19 cellular contexts compared by ENCODE assay signal in the genomic region with DNA sequence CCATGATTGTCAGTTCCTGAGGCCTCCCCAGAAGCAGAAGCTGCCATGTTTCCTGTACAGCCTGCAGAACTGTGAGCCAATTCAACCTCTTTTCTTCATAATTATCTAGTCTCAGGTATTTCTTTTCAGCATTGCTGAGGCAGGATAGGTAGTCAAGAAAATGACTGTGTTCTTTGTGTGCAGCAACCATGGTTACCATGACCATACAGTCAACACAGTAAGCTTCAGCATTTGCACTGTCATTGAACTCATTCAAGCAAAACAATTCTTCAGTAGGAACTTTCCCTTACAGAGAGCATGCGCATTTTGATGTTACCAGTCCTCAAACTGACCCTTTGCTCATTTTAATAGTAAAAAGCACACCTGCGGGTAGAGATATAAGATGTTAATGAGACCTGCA.
DNase-seq lines count a peak whose midpoint lies in the region; ATAC-seq, FAIRE-seq and TF ChIP-seq lines count a peak whose summit lies in the region.
"Had no signal": no experiment of that assay in that cellular context is flagged by ENCODE, and none has a peak within 500 bp of the region (broad histone marks: within the 10 kb centered on the region; RNA-seq: fewer than 3 reads in every experiment).

No MANE protein-coding gene starts in this region.

- no peak overlapping the region for H3K4me2 ChIP-seq in K562 (ENCODE audit: insufficient read depth, low read length)
- H3K4me2 ChIP-seq: BLaER1 treated with 17β-estradiol and CSF1 and Interleukin-3, amounts not matched to agents 10 nM and 100 nM; SK-N-SH had no signal

- FAIRE-seq in K562 (lab: Jason Lieb, UNC), result no peak
- FAIRE-seq: D721Med had no signal

- H3K9me3 ChIP-seq in K562 (replicated peaks; ENCODE audit: control insufficient read depth, insufficient read depth, low read depth, low read length) (no peaks in the 10 kb centered on the region), lower lobe of right lung (no peaks in the 10 kb centered on the region), gastrocnemius medialis (no peaks in the 10 kb centered on the region)
- H3K9me3 ChIP-seq: SK-N-SH had no signal

- H3K27me3 ChIP-seq in K562 (ENCODE audit: control insufficient read depth in 2 of 2, insufficient read depth in 2 of 2, low read length in 2 of 2) (no peaks in the 10 kb centered on the region), lower lobe of right lung (ENCODE audit: low read depth) (no peaks in the 10 kb centered on the region), gastrocnemius medialis (no peaks in the 10 kb centered on the region)
- H3K27me3 ChIP-seq: BLaER1 treated with 17β-estradiol and CSF1 and Interleukin-3, amounts not matched to agents 10 nM and 100 nM had no signal

- no peaks in the 10 kb centered on the region for H3K9me1 ChIP-seq in K562 (ENCODE audit: control insufficient read depth, insufficient read depth, low read length)

- TF ChIP-seq RAD21 in K562 (CRISPR knock-in tag; conservative IDR thresholded peaks at IDR 0.05 in 1 of 2, IDR thresholded peaks at IDR 0.05 in 1 of 2), result no peak

- 0% methylated on average over 2 of the region's 2 CpGs for WGBS in K562 (ENCODE audit: insufficient coverage, low coverage, missing lambda C conversion rate)

- H3K36me3 ChIP-seq in K562 (ENCODE audit: control insufficient read depth, insufficient read depth, low read length) (no peaks in the 10 kb centered on the region), lower lobe of right lung (no peaks in the 10 kb centered on the region), gastrocnemius medialis (no peaks in the 10 kb centered on the region)
- H3K36me3 ChIP-seq: BLaER1 treated with 17β-estradiol and CSF1 and Interleukin-3, amounts not matched to agents 10 nM and 100 nM had no signal

- peak; percentile 69 for ATAC-seq in HG02870 (IDR thresholded peaks at IDR 0.05; ENCODE audit: unreplicated experiment)
- ATAC-seq in K562, result no peak
- ATAC-seq in lower lobe of right lung, result no peak
- ATAC-seq in gastrocnemius medialis, result no peak
- ATAC-seq: CD8-positive, alpha-beta T cell had no signal

- CTCF ChIA-PET in K562 (lab: Yijun Ruan, JAX; ENCODE audit: low intra/inter-chr PET ratio), result no interaction called here

- no peak overlapping the region for H3K9ac ChIP-seq in K562 (ENCODE audit: insufficient read depth in 1 of 2, low read depth in 2 of 2, low read length in 2 of 2)
- H3K9ac ChIP-seq: BLaER1 treated with 17β-estradiol and CSF1 and Interleukin-3, amounts not matched to agents 10 nM and 100 nM; SK-N-SH had no signal

- no peaks in the 10 kb centered on the region for H3K79me2 ChIP-seq in K562 (ENCODE audit: control insufficient read depth, insufficient read depth, low read length)

- no peak overlapping the region for H2AFZ ChIP-seq in K562 (ENCODE audit: low read depth, low read length)

- H3K4me3 ChIP-seq in K562, result no peak overlapping the region
- H3K4me3 ChIP-seq in lower lobe of right lung, result no peak overlapping the region
- no peak overlapping the region for H3K4me3 ChIP-seq in gastrocnemius medialis
- H3K4me3 ChIP-seq: BLaER1 treated with 17β-estradiol and CSF1 and Interleukin-3, amounts not matched to agents 10 nM and 100 nM had no signal

- TF ChIP-seq CTCF in K562 (IDR thresholded peaks at IDR 0.05 in 2 of 3, conservative IDR thresholded peaks at IDR 0.05 in 1 of 3; ENCODE audit: insufficient read depth in 2 of 3, low read depth in 1 of 3, low read length in 3 of 3) (no peak), lower lobe of right lung (IDR thresholded peaks at IDR 0.05) (no peak), gastrocnemius medialis (IDR thresholded peaks at IDR 0.05 in 4 of 5, conservative IDR thresholded peaks at IDR 0.05 in 1 of 5) (no peak)

- POLR2A ChIA-PET in K562 (lab: Yijun Ruan, JAX), result no interaction called here

- in situ Hi-C loops in K562 (cut with MboI), result no loop called here
- in situ Hi-C loops in gastrocnemius medialis (cut with MboI; ENCODE audit: low sequenced_read_pairs in 4 of 4), result no loop called here

- H3K4me1 ChIP-seq in K562 (replicated peaks in 1 of 2; ENCODE audit: control insufficient read depth in 2 of 2, insufficient read depth in 2 of 2, low read length in 2 of 2) (no peaks in the 10 kb centered on the region), lower lobe of right lung (no peaks in the 10 kb centered on the region), gastrocnemius medialis (no peaks in the 10 kb centered on the region)

- H3K27ac ChIP-seq in K562 (ENCODE audit: extremely low read depth, low read depth, low read length) (no peak overlapping the region), lower lobe of right lung (no peak overlapping the region), gastrocnemius medialis (no peak overlapping the region)
- H3K27ac ChIP-seq: BLaER1 treated with 17β-estradiol and CSF1 and Interleukin-3, amounts not matched to agents 10 nM and 100 nM had no signal

- no peak for DNase-seq in K562 (ENCODE audit: extremely low read depth in 1 of 4, low spot score in 3 of 4)
- DNase-seq in kidney tubule cell (ENCODE audit: low spot score), result peak; percentile 86
- DNase-seq in lower lobe of right lung, result no peak
- DNase-seq in activated CD8-positive, alpha-beta memory T cell treated with anti-CD3 and anti-CD28 coated beads, Interleukin-2, amount 50 U/mL, for 4 hours, result no peak
- no peak for DNase-seq in SHP77 treated with DMSO at 0.1 percent for 48 hours (lab: John Stamatoyannopoulos, UW)
- DNase-seq in gastrocnemius medialis, result no peak
- DNase-seq: CD8-positive, alpha-beta T cell; H7; NCI-H1105; NCI-H1694; NCI-H2081 treated with DMSO at 0.1 percent for 48 hours; NCI-H446 treated with DMSO at 0.1 percent for 48 hours; NCI-H82; OCI-M1; SHP77; SK-N-SH had no signal

- intact Hi-C loops in K562 (cut with micrococcal nuclease), result no loop called here
- intact Hi-C loops in lower lobe of right lung (cut with DNase I), result no loop called here
- intact Hi-C loops in gastrocnemius medialis (cut with DNase I; ENCODE audit: low total_unique reads), result no loop called here

- TF ChIP-seq POLR2A in K562 (conservative IDR thresholded peaks at IDR 0.05), result no peak
- no peak for TF ChIP-seq POLR2A in gastrocnemius medialis (IDR thresholded peaks at IDR 0.05)

- no peak for TF ChIP-seq EP300 in K562 (IDR thresholded peaks at IDR 0.05; ENCODE audit: low read length)

- no TSS peak for BruUV-seq in K562 (replicated peaks; lab: Mats Ljungman, UMichigan)

- no peaks in the 10 kb centered on the region for H4K20me1 ChIP-seq in K562 (replicated peaks; ENCODE audit: control insufficient read depth, insufficient read depth, low read length)
- H4K20me1 ChIP-seq: BLaER1 treated with 17β-estradiol and CSF1 and Interleukin-3, amounts not matched to agents 10 nM and 100 nM had no signal

TF ChIP-seq in K562, 482 proteins besides CTCF, POLR2A, EP300 and RAD21:
- TF ChIP-seq KDM2B (CRISPR knock-in tag; IDR thresholded peaks at IDR 0.05) (no peak), NRF1 (conservative IDR thresholded peaks at IDR 0.05 in 1 of 2, IDR thresholded peaks at IDR 0.05 in 1 of 2) (peak; percentile 13; a peak in 1 of 4 replicates), RUNX1 (IDR thresholded peaks at IDR 0.05; ENCODE audit: low read depth) (no peak)
- TF ChIP-seq, protein P1, sequence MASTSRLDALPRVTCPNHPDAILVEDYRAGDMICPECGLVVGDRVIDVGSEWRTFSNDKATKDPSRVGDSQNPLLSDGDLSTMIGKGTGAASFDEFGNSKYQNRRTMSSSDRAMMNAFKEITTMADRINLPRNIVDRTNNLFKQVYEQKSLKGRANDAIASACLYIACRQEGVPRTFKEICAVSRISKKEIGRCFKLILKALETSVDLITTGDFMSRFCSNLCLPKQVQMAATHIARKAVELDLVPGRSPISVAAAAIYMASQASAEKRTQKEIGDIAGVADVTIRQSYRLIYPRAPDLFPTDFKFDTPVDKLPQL (IDR thresholded peaks at IDR 0.05; ENCODE audit: extremely low read depth, insufficient read length), result no peak
